8 cellular contexts compared by ENCODE assay signal in genomic region chr4:101419324-101420135, GRCh38.
DNase-seq lines count a peak whose midpoint lies in the region; ATAC-seq lines count a peak whose summit lies in the region.

No MANE protein-coding gene starts in this region.

- H3K9me3 Mint-ChIP-seq in activated naive CD4-positive, alpha-beta T cell treated with anti-CD3 and anti-CD28 coated beads, Interleukin-2, amount 50 U/mL, for 24 hours: peaks cover 4% of the 10 kb centered on the region

- ATAC-seq in HG02763 (IDR thresholded peaks at IDR 0.05; ENCODE audit: unreplicated experiment): peak; percentile 80

- peaks cover 3% of the 10 kb centered on the region for H3K36me3 Mint-ChIP-seq in activated naive CD4-positive, alpha-beta T cell treated with anti-CD3 and anti-CD28 coated beads, Interleukin-2, amount 50 U/mL, for 24 hours

- peak overlapping the region; percentile 30 for H3K27ac Mint-ChIP-seq in activated naive CD4-positive, alpha-beta T cell treated with anti-CD3 and anti-CD28 coated beads, Interleukin-2, amount 50 U/mL, for 24 hours

- no peak for DNase-seq in activated naive CD4-positive, alpha-beta T cell treated with anti-CD3 and anti-CD28 coated beads, Interleukin-2, amount 50 U/mL, for 16 hours
- DNase-seq in NCI-H1417 (lab: John Stamatoyannopoulos, UW) (peak in 2 of 3 experiments; percentile 31 to 80), fibroblast of gingiva (ENCODE audit: low read depth) (peak; percentile 33), T1000 (lab: John Stamatoyannopoulos, UW) (no peak)
- no peak for DNase-seq in effector CD4-positive, alpha-beta T cell
- DNase-seq in stimulated activated CD8-positive, alpha-beta memory T cell treated with anti-CD3 and anti-CD28 coated beads, Interleukin-4, amount 100 ng/mL, for 48 hours: no peak

- peaks cover 24% of the 10 kb centered on the region for H3K27me3 Mint-ChIP-seq in activated naive CD4-positive, alpha-beta T cell treated with anti-CD3 and anti-CD28 coated beads, Interleukin-2, amount 50 U/mL, for 24 hours

- peaks cover 50% of the 10 kb centered on the region for H3K4me1 Mint-ChIP-seq in activated naive CD4-positive, alpha-beta T cell treated with anti-CD3 and anti-CD28 coated beads, Interleukin-2, amount 50 U/mL, for 24 hours

- peak overlapping the region; percentile 16 for H3K4me3 Mint-ChIP-seq in activated naive CD4-positive, alpha-beta T cell treated with anti-CD3 and anti-CD28 coated beads, Interleukin-2, amount 50 U/mL, for 24 hours

Comparison
In these comparisons a context has a peak if more than half of its experiments do, and no peak if none do; other contexts are left out.
1. DNase-seq: peak in NCI-H1417 (2 of 3) and fibroblast of gingiva (single experiment); none in activated naive CD4-positive, alpha-beta T cell treated with anti-CD3 and anti-CD28 coated beads, Interleukin-2, amount 50 U/mL, for 16 hours (single experiment), effector CD4-positive, alpha-beta T cell (single experiment), stimulated activated CD8-positive, alpha-beta memory T cell treated with anti-CD3 and anti-CD28 coated beads, Interleukin-4, amount 100 ng/mL, for 48 hours (single experiment) and T1000 (single experiment).